In genomic region chr3:188259611-188260010, GRCh38 we compare ENCODE assay signal across 14 cellular contexts.
DNase-seq lines count a peak whose midpoint lies in the region; ATAC-seq, FAIRE-seq and TF ChIP-seq lines count a peak whose summit lies in the region.
"Had no signal": no experiment of that assay in that cellular context is flagged by ENCODE, and none has a peak within 500 bp of the region (broad histone marks: within the 10 kb centered on the region; RNA-seq: fewer than 3 reads in every experiment).

No MANE protein-coding gene starts in this region.

- no peak overlapping the region for H3K4me2 ChIP-seq in astrocyte (ENCODE audit: low read length)

- no peaks in the 10 kb centered on the region for H3K9me3 Mint-ChIP-seq in astrocyte (ENCODE audit: unreplicated experiment)
- H3K9me3 Mint-ChIP-seq in activated CD8-positive, alpha-beta T cell treated with anti-CD3 and anti-CD28 coated beads, Interleukin-2, amount 10 ng/mL, durations not matched to agents 7 days and 5 days (ENCODE audit: insufficient read depth) = no peaks in the 10 kb centered on the region

- H3K27me3 ChIP-seq in astrocyte (ENCODE audit: insufficient read depth, low read length) = no peaks in the 10 kb centered on the region
- H3K27me3 ChIP-seq in muscle layer of duodenum (ENCODE audit: low read depth, low read length) = no peaks in the 10 kb centered on the region
- no peaks in the 10 kb centered on the region for H3K27me3 ChIP-seq in stomach smooth muscle (ENCODE audit: control insufficient read depth in 1 of 2, insufficient read depth in 2 of 2, low read length in 2 of 2)

- H3K9me3 ChIP-seq in astrocyte (ENCODE audit: insufficient read depth, low read depth, low read length) (no peaks in the 10 kb centered on the region), muscle layer of duodenum (ENCODE audit: control insufficient read depth in 1 of 2, low read length in 2 of 2) (no peaks in the 10 kb centered on the region), stomach smooth muscle (ENCODE audit: control insufficient read depth in 2 of 2, low read length in 2 of 2) (no peaks in the 10 kb centered on the region)

- POLR2A ChIA-PET in activated CD8-positive, alpha-beta T cell treated with anti-CD3 and anti-CD28 coated beads, Interleukin-2, amount 10 ng/mL, durations not matched to agents 7 days and 5 days (lab: Charles Lee) = no interaction called here

- CTCF ChIA-PET in activated CD8-positive, alpha-beta T cell treated with anti-CD3 and anti-CD28 coated beads, Interleukin-2, amount 10 ng/mL, durations not matched to agents 7 days and 5 days (lab: Charles Lee) = no interaction called here

- H3K4me1 ChIP-seq in astrocyte (ENCODE audit: insufficient read depth, low read length) = peaks cover 39% of the 10 kb centered on the region
- H3K4me1 ChIP-seq in muscle layer of duodenum (ENCODE audit: control insufficient read depth in 1 of 2, insufficient read depth in 2 of 2, low read length in 2 of 2) = peaks cover 19 to 32% of the 10 kb centered on the region in 2 donors
- peaks cover 63% of the 10 kb centered on the region for H3K4me1 ChIP-seq in stomach smooth muscle (ENCODE audit: control insufficient read depth, insufficient read depth, low read length)

- no peak overlapping the region for H3K4me3 Mint-ChIP-seq in astrocyte (ENCODE audit: unreplicated experiment)
- no peak overlapping the region for H3K4me3 Mint-ChIP-seq in activated CD8-positive, alpha-beta T cell treated with anti-CD3 and anti-CD28 coated beads, Interleukin-2, amount 10 ng/mL, durations not matched to agents 7 days and 5 days

- peaks cover 22% of the 10 kb centered on the region for H3K4me1 Mint-ChIP-seq in astrocyte (ENCODE audit: low read depth, unreplicated experiment)
- peaks cover 3% of the 10 kb centered on the region for H3K4me1 Mint-ChIP-seq in activated CD8-positive, alpha-beta T cell treated with anti-CD3 and anti-CD28 coated beads, Interleukin-2, amount 10 ng/mL, durations not matched to agents 7 days and 5 days (ENCODE audit: low read depth)

- no peak overlapping the region for H3K27ac ChIP-seq in astrocyte (ENCODE audit: low read depth, low read length)
- peak overlapping the region; percentile 12 for H3K27ac ChIP-seq in muscle layer of duodenum (ENCODE audit: low read length)
- peak overlapping the region; percentile 78 for H3K27ac ChIP-seq in stomach smooth muscle (ENCODE audit: low read length)

- no peak overlapping the region for H2AFZ ChIP-seq in astrocyte (ENCODE audit: low read depth, low read length)

- H3K79me2 ChIP-seq in astrocyte (ENCODE audit: insufficient read depth, low read length) = peaks cover 98% of the 10 kb centered on the region

- no peak for FAIRE-seq in astrocyte (lab: Jason Lieb, UNC)
- FAIRE-seq: RCC 7860 had no signal

- H3K27ac Mint-ChIP-seq in astrocyte (ENCODE audit: unreplicated experiment) = peak overlapping the region; percentile 19
- H3K27ac Mint-ChIP-seq in activated CD8-positive, alpha-beta T cell treated with anti-CD3 and anti-CD28 coated beads, Interleukin-2, amount 10 ng/mL, durations not matched to agents 7 days and 5 days = no peak overlapping the region

- no peak overlapping the region for H3K4me3 ChIP-seq in astrocyte (ENCODE audit: insufficient read depth, low read depth, low read length)
- H3K4me3 ChIP-seq in muscle layer of duodenum (ENCODE audit: low read depth in 1 of 2, low read length in 2 of 2) = no peak overlapping the region
- no peak overlapping the region for H3K4me3 ChIP-seq in stomach smooth muscle (ENCODE audit: low read length in 2 of 2)

- H3K36me3 ChIP-seq in astrocyte (ENCODE audit: insufficient read depth, low read length) = peaks cover 13% of the 10 kb centered on the region
- peaks cover 8 to 11% of the 10 kb centered on the region in 2 donors for H3K36me3 ChIP-seq in muscle layer of duodenum (ENCODE audit: control insufficient read depth in 1 of 2, insufficient read depth in 2 of 2, low read length in 2 of 2)
- peaks cover 5 to 8% of the 10 kb centered on the region in 2 donors for H3K36me3 ChIP-seq in stomach smooth muscle (ENCODE audit: control insufficient read depth in 2 of 2, insufficient read depth in 2 of 2, low read length in 2 of 2)

- peak; percentile 90 for DNase-seq in G401 (ENCODE audit: low spot score)
- DNase-seq in astrocyte (ENCODE audit: low read depth) = no peak
- no peak for DNase-seq in GDM1 (lab: John Stamatoyannopoulos, UW)
- no peak for DNase-seq in activated CD8-positive, alpha-beta T cell treated with anti-CD3 and anti-CD28 coated beads, Interleukin-2, amount 10 ng/mL, durations not matched to agents 7 days and 5 days
- DNase-seq: Karpas-422, NCI-H1105 treated with DMSO at 0.1 percent for 48 hours, NCI-H187, NCI-H2171, SIG-M5 had no signal

- H4K20me1 ChIP-seq in astrocyte (ENCODE audit: insufficient read depth, low read length) = peaks cover 38% of the 10 kb centered on the region

- in situ Hi-C loops in G401 (cut with HindIII; ENCODE audit: low sequenced_read_pairs) = no loop called here

- no peak for TF ChIP-seq CTCF in astrocyte (IDR thresholded peaks at IDR 0.05; ENCODE audit: insufficient read depth, low read depth, low read length)

- peaks cover 16% of the 10 kb centered on the region for H3K36me3 Mint-ChIP-seq in astrocyte (ENCODE audit: low read depth, unreplicated experiment)
- peaks cover 8% of the 10 kb centered on the region for H3K36me3 Mint-ChIP-seq in activated CD8-positive, alpha-beta T cell treated with anti-CD3 and anti-CD28 coated beads, Interleukin-2, amount 10 ng/mL, durations not matched to agents 7 days and 5 days (ENCODE audit: low read depth)

- H3K9ac ChIP-seq in astrocyte (ENCODE audit: low read length) (no peak overlapping the region), stomach smooth muscle (ENCODE audit: low read length in 2 of 2) (peak overlapping the region in 1 of 2 donors; percentile 14)

- no peaks in the 10 kb centered on the region for H3K27me3 Mint-ChIP-seq in astrocyte (ENCODE audit: low read depth, unreplicated experiment)
- H3K27me3 Mint-ChIP-seq in activated CD8-positive, alpha-beta T cell treated with anti-CD3 and anti-CD28 coated beads, Interleukin-2, amount 10 ng/mL, durations not matched to agents 7 days and 5 days (ENCODE audit: low read depth) = no peaks in the 10 kb centered on the region

- ATAC-seq in activated CD8-positive, alpha-beta T cell treated with anti-CD3 and anti-CD28 coated beads, Interleukin-2, amount 10 ng/mL, durations not matched to agents 7 days and 5 days = no peak
- ATAC-seq in GM21825 (IDR thresholded peaks at IDR 0.05; ENCODE audit: unreplicated experiment) = no peak
- ATAC-seq: HCT116 had no signal
